In genomic region chr16:15888072-15888976, GRCh38 we compare ENCODE assay signal across 1 cellular context.
TF ChIP-seq lines count a peak whose summit lies in the region.

Gene CEP20 (minus strand): TSS chr16:15888603. CDS start chr16:15888585, 18 bp downstream.

TF ChIP-seq in HepG2, 621 proteins besides CTCF, POLR2A, EP300 and RAD21 (continued from another document):
- TF ChIP-seq BCLAF1 (IDR thresholded peaks at IDR 0.05): no peak
- TF ChIP-seq NFRKB (IDR thresholded peaks at IDR 0.05): peak; percentile 76
- TF ChIP-seq, protein P1, sequence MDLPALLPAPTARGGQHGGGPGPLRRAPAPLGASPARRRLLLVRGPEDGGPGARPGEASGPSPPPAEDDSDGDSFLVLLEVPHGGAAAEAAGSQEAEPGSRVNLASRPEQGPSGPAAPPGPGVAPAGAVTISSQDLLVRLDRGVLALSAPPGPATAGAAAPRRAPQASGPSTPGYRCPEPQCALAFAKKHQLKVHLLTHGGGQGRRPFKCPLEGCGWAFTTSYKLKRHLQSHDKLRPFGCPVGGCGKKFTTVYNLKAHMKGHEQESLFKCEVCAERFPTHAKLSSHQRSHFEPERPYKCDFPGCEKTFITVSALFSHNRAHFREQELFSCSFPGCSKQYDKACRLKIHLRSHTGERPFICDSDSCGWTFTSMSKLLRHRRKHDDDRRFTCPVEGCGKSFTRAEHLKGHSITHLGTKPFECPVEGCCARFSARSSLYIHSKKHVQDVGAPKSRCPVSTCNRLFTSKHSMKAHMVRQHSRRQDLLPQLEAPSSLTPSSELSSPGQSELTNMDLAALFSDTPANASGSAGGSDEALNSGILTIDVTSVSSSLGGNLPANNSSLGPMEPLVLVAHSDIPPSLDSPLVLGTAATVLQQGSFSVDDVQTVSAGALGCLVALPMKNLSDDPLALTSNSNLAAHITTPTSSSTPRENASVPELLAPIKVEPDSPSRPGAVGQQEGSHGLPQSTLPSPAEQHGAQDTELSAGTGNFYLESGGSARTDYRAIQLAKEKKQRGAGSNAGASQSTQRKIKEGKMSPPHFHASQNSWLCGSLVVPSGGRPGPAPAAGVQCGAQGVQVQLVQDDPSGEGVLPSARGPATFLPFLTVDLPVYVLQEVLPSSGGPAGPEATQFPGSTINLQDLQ (CRISPR knock-in tag; IDR thresholded peaks at IDR 0.05): peak; percentile 87; the same call in 1 of the 2 replicates
- TF ChIP-seq ZNF776 (CRISPR knock-in tag; IDR thresholded peaks at IDR 0.05): 0 out of 2 replicates have a peak, but pooled peaks have one; percentile 50
- TF ChIP-seq, protein P2, sequence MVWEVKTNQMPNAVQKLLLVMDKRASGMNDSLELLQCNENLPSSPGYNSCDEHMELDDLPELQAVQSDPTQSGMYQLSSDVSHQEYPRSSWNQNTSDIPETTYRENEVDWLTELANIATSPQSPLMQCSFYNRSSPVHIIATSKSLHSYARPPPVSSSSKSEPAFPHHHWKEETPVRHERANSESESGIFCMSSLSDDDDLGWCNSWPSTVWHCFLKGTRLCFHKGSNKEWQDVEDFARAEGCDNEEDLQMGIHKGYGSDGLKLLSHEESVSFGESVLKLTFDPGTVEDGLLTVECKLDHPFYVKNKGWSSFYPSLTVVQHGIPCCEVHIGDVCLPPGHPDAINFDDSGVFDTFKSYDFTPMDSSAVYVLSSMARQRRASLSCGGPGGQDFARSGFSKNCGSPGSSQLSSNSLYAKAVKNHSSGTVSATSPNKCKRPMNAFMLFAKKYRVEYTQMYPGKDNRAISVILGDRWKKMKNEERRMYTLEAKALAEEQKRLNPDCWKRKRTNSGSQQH (CRISPR knock-in tag; IDR thresholded peaks at IDR 0.05; ENCODE audit: low read depth): peak; percentile 66; the same call in 1 of the 2 replicates
- TF ChIP-seq SRF (IDR thresholded peaks at IDR 0.05; ENCODE audit: low read depth, low read length): no peak
- no peak for TF ChIP-seq ZNF180 (CRISPR knock-in tag; IDR thresholded peaks at IDR 0.05; ENCODE audit: borderline replicate concordance, low read depth)
- peak; percentile 91 for TF ChIP-seq DMAP1 (CRISPR knock-in tag; IDR thresholded peaks at IDR 0.05)
- TF ChIP-seq HOMEZ (CRISPR knock-in tag; IDR thresholded peaks at IDR 0.05; ENCODE audit: low read depth): peak; percentile 89
- no peak for TF ChIP-seq NR2F2 (IDR thresholded peaks at IDR 0.05; ENCODE audit: borderline replicate concordance, low read depth)
- peak; percentile 47 for TF ChIP-seq ATF3 (CRISPR knock-in tag; IDR thresholded peaks at IDR 0.05)
- no peak for TF ChIP-seq ZNF660 (CRISPR knock-in tag; IDR thresholded peaks at IDR 0.05; ENCODE audit: borderline replicate concordance, low read depth)
- TF ChIP-seq ATF2 (CRISPR knock-in tag; IDR thresholded peaks at IDR 0.05): peak; percentile 35; the same call in 1 of the 2 replicates
- no peak for TF ChIP-seq LCORL (IDR thresholded peaks at IDR 0.05)
- no peak for TF ChIP-seq LCORL (CRISPR knock-in tag; IDR thresholded peaks at IDR 0.05)
- peak; percentile 85 for TF ChIP-seq SIN3B (IDR thresholded peaks at IDR 0.05; ENCODE audit: low read length)
- peak; percentile 69; the same call in 1 of the 2 replicates for TF ChIP-seq IRF2 (CRISPR knock-in tag; IDR thresholded peaks at IDR 0.05)
- no peak; the same call in 1 of the 2 replicates for TF ChIP-seq SNAPC5 (CRISPR knock-in tag; IDR thresholded peaks at IDR 0.05; ENCODE audit: borderline replicate concordance)
- TF ChIP-seq NBN (conservative IDR thresholded peaks at IDR 0.05): no peak
- TF ChIP-seq KDM5A (IDR thresholded peaks at IDR 0.05; ENCODE audit: borderline replicate concordance, low read length): peak; percentile 97
- TF ChIP-seq TCF12 (IDR thresholded peaks at IDR 0.05): no peak
- TF ChIP-seq TCF12 (CRISPR knock-in tag; IDR thresholded peaks at IDR 0.05): no peak
- TF ChIP-seq CCAR2 (optimal IDR thresholded peaks at IDR 0.05; ENCODE audit: low read depth, low read length): no peak
- no peak; the same call in 1 of the 2 replicates for TF ChIP-seq ZSCAN5A (CRISPR knock-in tag; IDR thresholded peaks at IDR 0.05; ENCODE audit: borderline replicate concordance)
- TF ChIP-seq ZNF432 (CRISPR knock-in tag; IDR thresholded peaks at IDR 0.05; ENCODE audit: borderline replicate concordance): no peak
- no peak; the same call in 1 of the 2 replicates for TF ChIP-seq NAIF1 (CRISPR knock-in tag; IDR thresholded peaks at IDR 0.05; ENCODE audit: borderline replicate concordance)
- TF ChIP-seq ELF1 (CRISPR knock-in tag; IDR thresholded peaks at IDR 0.05): peak; percentile 95
- TF ChIP-seq BRD4 (CRISPR knock-in tag; IDR thresholded peaks at IDR 0.05): peak; percentile 98
- no peak for TF ChIP-seq NPAS2 (CRISPR knock-in tag; IDR thresholded peaks at IDR 0.05; ENCODE audit: borderline replicate concordance)
- TF ChIP-seq RARG (CRISPR knock-in tag; IDR thresholded peaks at IDR 0.05; ENCODE audit: low read depth): no peak
- TF ChIP-seq ZBTB8A (CRISPR knock-in tag; IDR thresholded peaks at IDR 0.05; ENCODE audit: borderline replicate concordance, low read depth): no peak
- no peak; the same call in 1 of the 2 replicates for TF ChIP-seq ZNF33B (CRISPR knock-in tag; IDR thresholded peaks at IDR 0.05)
- TF ChIP-seq FOXM1 (CRISPR knock-in tag; IDR thresholded peaks at IDR 0.05): no peak
- peak; percentile 74 for TF ChIP-seq ARNT2 (CRISPR knock-in tag; IDR thresholded peaks at IDR 0.05; ENCODE audit: low read depth)
- TF ChIP-seq MTA3 (CRISPR knock-in tag; IDR thresholded peaks at IDR 0.05): no peak
- 0 out of 2 replicates have a peak, but pooled peaks have one; percentile 22 for TF ChIP-seq FOSL2 (CRISPR knock-in tag; IDR thresholded peaks at IDR 0.05)
- no peak for TF ChIP-seq ZC3H13 (CRISPR knock-in tag; IDR thresholded peaks at IDR 0.05)
- TF ChIP-seq, protein P3, sequence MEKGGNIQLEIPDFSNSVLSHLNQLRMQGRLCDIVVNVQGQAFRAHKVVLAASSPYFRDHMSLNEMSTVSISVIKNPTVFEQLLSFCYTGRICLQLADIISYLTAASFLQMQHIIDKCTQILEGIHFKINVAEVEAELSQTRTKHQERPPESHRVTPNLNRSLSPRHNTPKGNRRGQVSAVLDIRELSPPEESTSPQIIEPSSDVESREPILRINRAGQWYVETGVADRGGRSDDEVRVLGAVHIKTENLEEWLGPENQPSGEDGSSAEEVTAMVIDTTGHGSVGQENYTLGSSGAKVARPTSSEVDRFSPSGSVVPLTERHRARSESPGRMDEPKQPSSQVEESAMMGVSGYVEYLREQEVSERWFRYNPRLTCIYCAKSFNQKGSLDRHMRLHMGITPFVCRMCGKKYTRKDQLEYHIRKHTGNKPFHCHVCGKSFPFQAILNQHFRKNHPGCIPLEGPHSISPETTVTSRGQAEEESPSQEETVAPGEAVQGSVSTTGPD (CRISPR knock-in tag; IDR thresholded peaks at IDR 0.05): no peak
- TF ChIP-seq XBP1 (CRISPR knock-in tag; IDR thresholded peaks at IDR 0.05): no peak
- no peak for TF ChIP-seq ZSCAN12 (CRISPR knock-in tag; IDR thresholded peaks at IDR 0.05)
- TF ChIP-seq ZNF224 (CRISPR knock-in tag; IDR thresholded peaks at IDR 0.05): 0 out of 2 replicates have a peak, but pooled peaks have one; percentile 72
- no peak for TF ChIP-seq TBL1XR1 (IDR thresholded peaks at IDR 0.05; ENCODE audit: borderline replicate concordance, low read length, partially characterized antibody)
- TF ChIP-seq ZNF501 (CRISPR knock-in tag; IDR thresholded peaks at IDR 0.05): peak; percentile 97
- TF ChIP-seq SNAI1 (CRISPR knock-in tag; IDR thresholded peaks at IDR 0.05; ENCODE audit: borderline replicate concordance): no peak
- peak; percentile 54; the same call in 1 of the 2 replicates for TF ChIP-seq ZNF75D (CRISPR knock-in tag; IDR thresholded peaks at IDR 0.05; ENCODE audit: borderline replicate concordance)
- TF ChIP-seq, protein P4, sequence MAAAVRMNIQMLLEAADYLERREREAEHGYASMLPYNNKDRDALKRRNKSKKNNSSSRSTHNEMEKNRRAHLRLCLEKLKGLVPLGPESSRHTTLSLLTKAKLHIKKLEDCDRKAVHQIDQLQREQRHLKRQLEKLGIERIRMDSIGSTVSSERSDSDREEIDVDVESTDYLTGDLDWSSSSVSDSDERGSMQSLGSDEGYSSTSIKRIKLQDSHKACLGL (CRISPR knock-in tag; IDR thresholded peaks at IDR 0.05): peak; percentile 69; the same call in 1 of the 2 replicates
- TF ChIP-seq KDM1A (CRISPR knock-in tag; IDR thresholded peaks at IDR 0.05): no peak
- TF ChIP-seq ONECUT2 (CRISPR knock-in tag; IDR thresholded peaks at IDR 0.05): 0 out of 2 replicates have a peak, but pooled peaks have one; percentile 39
- TF ChIP-seq ZNF703 (CRISPR knock-in tag; IDR thresholded peaks at IDR 0.05; ENCODE audit: borderline replicate concordance): no peak; the same call in 1 of the 2 replicates
- 0 out of 2 replicates have a peak, but pooled peaks have one; percentile 73 for TF ChIP-seq ZBTB1 (CRISPR knock-in tag; IDR thresholded peaks at IDR 0.05; ENCODE audit: borderline replicate concordance)
- no peak for TF ChIP-seq ZNF101 (CRISPR knock-in tag; IDR thresholded peaks at IDR 0.05; ENCODE audit: borderline replicate concordance, low read depth)
- TF ChIP-seq ATF7 (IDR thresholded peaks at IDR 0.05): no peak
- no peak for TF ChIP-seq ATF7 (CRISPR knock-in tag; IDR thresholded peaks at IDR 0.05)
